Comparison of ENCODE assay signal across 1 cellular context in genomic region chr2:111933900-111934299, GRCh38. TPM values are rescaled to one million over a fixed set of nuclear protein-coding genes. Genes with fewer than 3 reads are reported as not detected.
"Had no signal": no experiment of that assay in that cellular context is flagged by ENCODE, and none has a peak within 500 bp of the region (broad histone marks: within the 10 kb centered on the region; RNA-seq: fewer than 3 reads in every experiment).

No MANE protein-coding gene starts in this region.

RNA-seq across cellular contexts. Expression of gene MERTK, which starts 35.5 kb away (rescaled TPM):
- total RNA-seq: activated B cell treated with CpG ODN at 0.5 μM for 24 hours had no signal
